In the genomic region with DNA sequence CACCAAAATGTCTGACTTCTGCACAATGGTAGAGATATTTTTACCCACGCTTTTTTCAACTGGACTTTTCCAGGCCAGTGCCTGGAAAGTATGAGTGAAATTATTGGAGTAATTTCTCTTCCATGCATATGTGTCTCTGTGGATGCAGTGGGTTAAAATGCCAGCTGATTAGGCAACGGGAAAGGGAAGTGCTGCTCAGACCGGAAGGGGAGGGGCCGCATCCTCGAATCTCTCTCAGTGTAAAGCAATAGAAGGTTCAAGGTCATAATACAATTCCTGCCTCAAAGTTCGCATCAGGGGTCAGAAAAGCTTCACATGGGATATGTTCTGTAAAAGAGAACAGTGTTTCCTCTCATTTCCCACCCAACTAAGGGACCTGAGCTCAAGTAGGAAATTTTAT, we compare ENCODE assay signal across 2 cellular contexts.
TF ChIP-seq lines count a peak whose summit lies in the region.

No MANE protein-coding gene starts in this region.

TF ChIP-seq in SK-N-SH treated with all-trans-retinoic acid at 6 μM for 48 hours, 23 proteins besides CTCF, POLR2A, EP300 and RAD21 (continued from another document):
- TF ChIP-seq, protein P1, sequence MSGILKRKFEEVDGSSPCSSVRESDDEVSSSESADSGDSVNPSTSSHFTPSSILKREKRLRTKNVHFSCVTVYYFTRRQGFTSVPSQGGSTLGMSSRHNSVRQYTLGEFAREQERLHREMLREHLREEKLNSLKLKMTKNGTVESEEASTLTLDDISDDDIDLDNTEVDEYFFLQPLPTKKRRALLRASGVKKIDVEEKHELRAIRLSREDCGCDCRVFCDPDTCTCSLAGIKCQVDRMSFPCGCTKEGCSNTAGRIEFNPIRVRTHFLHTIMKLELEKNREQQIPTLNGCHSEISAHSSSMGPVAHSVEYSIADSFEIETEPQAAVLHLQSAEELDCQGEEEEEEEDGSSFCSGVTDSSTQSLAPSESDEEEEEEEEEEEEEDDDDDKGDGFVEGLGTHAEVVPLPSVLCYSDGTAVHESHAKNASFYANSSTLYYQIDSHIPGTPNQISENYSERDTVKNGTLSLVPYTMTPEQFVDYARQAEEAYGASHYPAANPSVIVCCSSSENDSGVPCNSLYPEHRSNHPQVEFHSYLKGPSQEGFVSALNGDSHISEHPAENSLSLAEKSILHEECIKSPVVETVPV (CRISPR knock-in tag; IDR thresholded peaks at IDR 0.05) = no peak
- TF ChIP-seq TOX (CRISPR knock-in tag; IDR thresholded peaks at IDR 0.05; ENCODE audit: borderline replicate concordance) (no peak), PATZ1 (CRISPR knock-in tag; IDR thresholded peaks at IDR 0.05; ENCODE audit: borderline replicate concordance) (no peak), ARNTL (CRISPR knock-in tag; IDR thresholded peaks at IDR 0.05; ENCODE audit: borderline replicate concordance, low read depth) (no peak), ZC3H10 (CRISPR knock-in tag; IDR thresholded peaks at IDR 0.05) (no peak), CSDC2 (CRISPR knock-in tag; IDR thresholded peaks at IDR 0.05) (no peak), TCF4 (CRISPR knock-in tag; IDR thresholded peaks at IDR 0.05; ENCODE audit: borderline replicate concordance) (no peak), GLIS3 (CRISPR knock-in tag; IDR thresholded peaks at IDR 0.05) (no peak), OSR1 (CRISPR knock-in tag; IDR thresholded peaks at IDR 0.05) (no peak), ZNF70 (CRISPR knock-in tag; IDR thresholded peaks at IDR 0.05) (no peak), RARB (CRISPR knock-in tag; IDR thresholded peaks at IDR 0.05) (no peak), BACH2 (CRISPR knock-in tag; IDR thresholded peaks at IDR 0.05; ENCODE audit: borderline replicate concordance) (no peak), ZNF565 (CRISPR knock-in tag; conservative IDR thresholded peaks at IDR 0.05; ENCODE audit: low read depth) (no peak), ZNF8 (CRISPR knock-in tag; IDR thresholded peaks at IDR 0.05) (no peak), ZFP30 (CRISPR knock-in tag; IDR thresholded peaks at IDR 0.05) (no peak), ISL1 (CRISPR knock-in tag; IDR thresholded peaks at IDR 0.05) (no peak)
- TF ChIP-seq, protein P2, sequence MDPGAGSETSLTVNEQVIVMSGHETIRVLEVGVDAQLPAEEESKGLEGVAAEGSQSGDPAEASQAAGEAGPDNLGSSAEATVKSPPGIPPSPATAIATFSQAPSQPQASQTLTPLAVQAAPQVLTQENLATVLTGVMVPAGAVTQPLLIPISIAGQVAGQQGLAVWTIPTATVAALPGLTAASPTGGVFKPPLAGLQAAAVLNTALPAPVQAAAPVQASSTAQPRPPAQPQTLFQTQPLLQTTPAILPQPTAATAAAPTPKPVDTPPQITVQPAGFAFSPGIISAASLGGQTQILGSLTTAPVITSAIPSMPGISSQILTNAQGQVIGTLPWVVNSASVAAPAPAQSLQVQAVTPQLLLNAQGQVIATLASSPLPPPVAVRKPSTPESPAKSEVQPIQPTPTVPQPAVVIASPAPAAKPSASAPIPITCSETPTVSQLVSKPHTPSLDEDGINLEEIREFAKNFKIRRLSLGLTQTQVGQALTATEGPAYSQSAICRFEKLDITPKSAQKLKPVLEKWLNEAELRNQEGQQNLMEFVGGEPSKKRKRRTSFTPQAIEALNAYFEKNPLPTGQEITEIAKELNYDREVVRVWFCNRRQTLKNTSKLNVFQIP (CRISPR knock-in tag; IDR thresholded peaks at IDR 0.05; ENCODE audit: borderline replicate concordance, low read depth) = no peak

TF ChIP-seq in GM23338, 12 proteins besides CTCF, POLR2A, EP300 and RAD21:
- TF ChIP-seq REST (IDR thresholded peaks at IDR 0.05; ENCODE audit: unreplicated experiment) (no peak), ZNF331 (CRISPR knock-in tag; IDR thresholded peaks at IDR 0.05; ENCODE audit: low read depth) (no peak), EZH2phosphoT487 (IDR thresholded peaks at IDR 0.05; ENCODE audit: unreplicated experiment) (no peak), ZNF114 (CRISPR knock-in tag; IDR thresholded peaks at IDR 0.05) (no peak), CREB1 (CRISPR knock-in tag; IDR thresholded peaks at IDR 0.05; ENCODE audit: low read depth) (no peak), POLR2AphosphoS5 (IDR thresholded peaks at IDR 0.05; ENCODE audit: low read depth) (no peak), JUNB (IDR thresholded peaks at IDR 0.05; ENCODE audit: unreplicated experiment) (no peak), EZH2 (IDR thresholded peaks at IDR 0.05; ENCODE audit: low read depth, unreplicated experiment) (no peak), ZNF462 (CRISPR knock-in tag; IDR thresholded peaks at IDR 0.05) (no peak), STAT1 (IDR thresholded peaks at IDR 0.05; ENCODE audit: unreplicated experiment) (no peak), NANOG (IDR thresholded peaks at IDR 0.05; ENCODE audit: borderline replicate concordance) (no peak), ETS1 (IDR thresholded peaks at IDR 0.05) (no peak)
